8 cellular contexts compared by ENCODE assay signal in the genomic region with DNA sequence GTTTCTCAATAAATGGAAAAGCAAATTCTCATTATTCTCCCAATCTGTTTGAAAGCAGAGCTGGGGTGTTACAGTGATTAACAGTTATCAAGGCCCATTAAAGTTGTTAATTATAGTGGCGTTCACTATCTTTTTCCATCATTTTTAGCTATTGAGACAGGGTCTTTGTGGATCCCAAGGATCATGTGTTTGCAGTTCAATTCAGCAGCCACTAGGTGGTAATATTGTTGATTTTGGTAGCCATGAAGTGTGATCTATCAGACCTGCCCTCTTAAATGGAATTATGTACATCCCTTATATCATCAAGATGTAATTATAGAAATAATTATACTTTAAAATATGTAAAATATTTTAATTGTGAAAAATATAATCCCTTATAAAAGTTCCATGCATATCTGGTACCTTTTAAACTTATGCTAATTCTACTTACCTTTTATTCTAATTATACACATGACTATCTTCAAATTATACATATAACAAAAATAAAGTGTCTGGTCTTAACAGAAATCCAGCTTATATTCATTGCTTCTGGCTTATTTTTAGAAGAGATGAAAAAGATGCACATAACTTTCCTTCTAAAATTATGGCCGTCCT.
DNase-seq lines count a peak whose midpoint lies in the region; ATAC-seq and TF ChIP-seq lines count a peak whose summit lies in the region.

No MANE protein-coding gene starts in this region.

- ATAC-seq in left lobe of liver = peak; percentile 71
- ATAC-seq in HG02884 (IDR thresholded peaks at IDR 0.05; ENCODE audit: unreplicated experiment) = no peak
- no peak for ATAC-seq in GM21717 (IDR thresholded peaks at IDR 0.05; ENCODE audit: unreplicated experiment)

- TF ChIP-seq RAD21 in Ishikawa (IDR thresholded peaks at IDR 0.05; ENCODE audit: low read depth) = peak; percentile 70

- TF ChIP-seq EP300 in Ishikawa (IDR thresholded peaks at IDR 0.05; ENCODE audit: borderline replicate concordance) = no peak

- DNase-seq in COR-L47 (lab: John Stamatoyannopoulos, UW) = peak; percentile 8
- no peak for DNase-seq in left lobe of liver (ENCODE audit: low spot score)
- no peak for DNase-seq in T1000 (lab: John Stamatoyannopoulos, UW)
- no peak for DNase-seq in activated CD4-positive, alpha-beta T cell treated with anti-CD3 and anti-CD28 coated beads, Interleukin-2, amount 50 U/mL, for 1 hour

- TF ChIP-seq CTCF in VCaP (conservative IDR thresholded peaks at IDR 0.05) = peak; percentile 81

- no peak overlapping the region for H3K27ac ChIP-seq in VCaP

TF ChIP-seq in Ishikawa, 13 proteins besides CTCF, POLR2A, EP300 and RAD21:
- TF ChIP-seq CEBPB (IDR thresholded peaks at IDR 0.05) (no peak), TEAD4 (IDR thresholded peaks at IDR 0.05) (no peak), TCF12 (IDR thresholded peaks at IDR 0.05; ENCODE audit: low read depth) (no peak), USF1 (IDR thresholded peaks at IDR 0.05) (no peak), ZBTB7A (IDR thresholded peaks at IDR 0.05; ENCODE audit: low read depth) (no peak), MAX (IDR thresholded peaks at IDR 0.05) (no peak), NFIC (IDR thresholded peaks at IDR 0.05) (no peak), FOXM1 (IDR thresholded peaks at IDR 0.05; ENCODE audit: borderline replicate concordance, low read depth) (no peak), REST (IDR thresholded peaks at IDR 0.05; ENCODE audit: low read depth) (no peak), YY1 (IDR thresholded peaks at IDR 0.05; ENCODE audit: low read depth) (no peak), TAF1 (IDR thresholded peaks at IDR 0.05; ENCODE audit: low read depth) (no peak), EGR1 (IDR thresholded peaks at IDR 0.05) (no peak), CREB1 (IDR thresholded peaks at IDR 0.05; ENCODE audit: low read depth) (no peak)
